ENCODE assay signal across 8 cellular contexts in the genomic region with DNA sequence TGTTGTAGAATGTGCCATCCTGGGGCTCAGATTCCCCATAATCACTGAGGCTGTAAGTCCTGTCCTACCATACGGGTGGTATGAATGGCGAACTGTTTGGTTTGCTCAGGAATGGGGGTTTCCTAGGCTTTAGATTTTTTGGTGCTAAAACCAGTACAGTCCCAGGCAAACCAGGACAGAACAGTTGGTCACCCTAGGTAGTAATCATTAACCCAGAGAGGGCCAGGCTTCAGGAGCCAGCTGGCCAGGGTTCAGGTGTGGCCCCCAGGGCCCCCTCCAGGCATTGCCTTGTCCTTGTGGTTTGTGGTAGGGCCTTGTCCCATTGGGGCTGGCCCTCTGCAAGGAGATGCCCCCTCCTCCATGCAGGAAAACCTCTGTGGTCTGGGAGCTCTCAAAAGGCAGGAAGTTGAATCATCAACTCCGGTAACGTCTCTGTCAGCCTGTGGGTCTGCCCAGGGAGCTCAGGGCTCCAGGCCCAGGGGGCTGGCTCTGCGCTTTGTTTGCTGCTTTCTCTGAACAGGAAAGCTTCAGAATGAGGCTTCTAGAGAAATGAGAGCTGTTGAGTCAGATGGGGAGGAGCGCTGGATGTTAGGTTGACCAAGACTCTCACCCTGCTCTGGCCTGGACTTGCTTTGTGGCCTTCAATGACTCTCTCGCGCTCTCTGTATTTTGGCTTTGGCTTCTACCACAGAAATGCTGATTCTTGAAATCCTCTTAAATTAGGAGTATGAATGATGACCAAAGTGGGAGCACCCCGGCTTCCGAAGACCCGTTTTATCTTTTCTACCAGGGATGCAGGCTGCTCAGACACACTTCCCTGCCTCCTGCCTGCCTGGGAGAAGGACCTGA. TPM values are rescaled to one million over a fixed set of nuclear protein-coding genes. Genes with fewer than 3 reads are reported as not detected.
DNase-seq lines count a peak whose midpoint lies in the region; ATAC-seq and TF ChIP-seq lines count a peak whose summit lies in the region.

No MANE protein-coding gene starts in this region.

- no peaks in the 10 kb centered on the region for H3K9me3 ChIP-seq in psoas muscle

- H3K4me1 ChIP-seq in psoas muscle (peaks cover 41% of the 10 kb centered on the region), urinary bladder (ENCODE audit: insufficient read depth) (peaks cover 3% of the 10 kb centered on the region)

- WGBS in psoas muscle, 3 donors = 61 to 70% (median 68%) methylated on average over 11 of the region's 11 CpGs
- 64% methylated on average over 11 of the region's 11 CpGs for WGBS in urinary bladder

- intact Hi-C loops in psoas muscle (cut with DNase I) = loop anchor here in 1 of 2 donors (5.0 kb wide), 1 partner anchor 36 kb away; no protein-coding TSS in a partner anchor

- peak; percentile 76 for DNase-seq in OCI-M1 (lab: John Stamatoyannopoulos, UW)
- DNase-seq in activated T-cell treated with anti-CD3 and anti-CD28 coated beads, Interleukin-2, amount 50 U/mL, for 72 hours = peak; percentile 85 to 87
- peak; percentile 88 for DNase-seq in fibroblast of the conjunctiva (ENCODE audit: low read depth)
- peak; percentile 86 to 87 for DNase-seq in psoas muscle

- no peak for TF ChIP-seq CTCF in psoas muscle (IDR thresholded peaks at IDR 0.05)

- no peaks in the 10 kb centered on the region for H3K36me3 Mint-ChIP-seq in activated T-cell treated with anti-CD3 and anti-CD28 coated beads, Interleukin-2, amount 50 U/mL, for 72 hours (ENCODE audit: insufficient read depth in 2 of 2)

- peaks cover 38% of the 10 kb centered on the region for H3K4me1 Mint-ChIP-seq in activated T-cell treated with anti-CD3 and anti-CD28 coated beads, Interleukin-2, amount 50 U/mL, for 72 hours (ENCODE audit: low read depth)

- H3K27me3 ChIP-seq in psoas muscle (ENCODE audit: insufficient read depth in 3 of 3, low read length in 2 of 3) = no peaks in the 10 kb centered on the region

- ATAC-seq in HG02938 (IDR thresholded peaks at IDR 0.05; ENCODE audit: unreplicated experiment) (peak; percentile 87), psoas muscle (peak; percentile 35 to 75 (median 62)), GM18505 (IDR thresholded peaks at IDR 0.05; ENCODE audit: unreplicated experiment) (no peak)
- ATAC-seq in activated T-cell treated with anti-CD3 and anti-CD28 coated beads, Interleukin-2, amount 50 U/mL, for 72 hours (replicated peaks in 1 of 2) = peak; percentile 97

- no peak overlapping the region for H3K4me3 ChIP-seq in psoas muscle
- H3K4me3 ChIP-seq in urinary bladder (ENCODE audit: low read depth, low read length) = no peak overlapping the region

- H3K27ac ChIP-seq in psoas muscle (peak overlapping the region; percentile 70), urinary bladder (ENCODE audit: low read depth) (peak overlapping the region; percentile 77)

- H3K36me3 ChIP-seq in psoas muscle (ENCODE audit: insufficient read depth in 1 of 2, low read depth in 1 of 2) (no peaks in the 10 kb centered on the region), urinary bladder (ENCODE audit: insufficient read depth) (no peaks in the 10 kb centered on the region)

- TF ChIP-seq POLR2A in GM15510 (IDR thresholded peaks at IDR 0.05; ENCODE audit: borderline replicate concordance, extremely low read depth, insufficient read length) = peak; percentile 41
- TF ChIP-seq POLR2A in GM18505 (IDR thresholded peaks at IDR 0.05; ENCODE audit: borderline replicate concordance, extremely low read depth, insufficient read depth, insufficient read length) = no peak

- H3K27ac Mint-ChIP-seq in activated T-cell treated with anti-CD3 and anti-CD28 coated beads, Interleukin-2, amount 50 U/mL, for 72 hours = peak overlapping the region; percentile 97

- peak overlapping the region; percentile 78 to 79 for H3K4me3 Mint-ChIP-seq in activated T-cell treated with anti-CD3 and anti-CD28 coated beads, Interleukin-2, amount 50 U/mL, for 72 hours

- H3K9me3 Mint-ChIP-seq in activated T-cell treated with anti-CD3 and anti-CD28 coated beads, Interleukin-2, amount 50 U/mL, for 72 hours = no peaks in the 10 kb centered on the region

- H3K27me3 Mint-ChIP-seq in activated T-cell treated with anti-CD3 and anti-CD28 coated beads, Interleukin-2, amount 50 U/mL, for 72 hours (ENCODE audit: low read depth) = no peaks in the 10 kb centered on the region

RNA-seq across cellular contexts. Expression of gene JADE2, which starts 22.2 kb away (rescaled TPM):
- 10 to 100 TPM; 87.0 to 88.8 TPM for total RNA-seq in activated T-cell treated with anti-CD3 and anti-CD28 coated beads, Interleukin-2, amount 50 U/mL, for 72 hours
- total RNA-seq in psoas muscle (10 to 100 TPM in 3 of 4 donors, 1 to 10 TPM in 1; 10.0 to 15.1 (median 14.4) TPM), urinary bladder (8.9 TPM)
- polyA plus RNA-seq in psoas muscle (10 to 100 TPM in 1 of 3 donors, 1 to 10 TPM in 2; 5.0 to 10.1 (median 6.0) TPM), urinary bladder (41.2 TPM)
